Comparison of ENCODE assay signal across 24 cellular contexts in the genomic region with DNA sequence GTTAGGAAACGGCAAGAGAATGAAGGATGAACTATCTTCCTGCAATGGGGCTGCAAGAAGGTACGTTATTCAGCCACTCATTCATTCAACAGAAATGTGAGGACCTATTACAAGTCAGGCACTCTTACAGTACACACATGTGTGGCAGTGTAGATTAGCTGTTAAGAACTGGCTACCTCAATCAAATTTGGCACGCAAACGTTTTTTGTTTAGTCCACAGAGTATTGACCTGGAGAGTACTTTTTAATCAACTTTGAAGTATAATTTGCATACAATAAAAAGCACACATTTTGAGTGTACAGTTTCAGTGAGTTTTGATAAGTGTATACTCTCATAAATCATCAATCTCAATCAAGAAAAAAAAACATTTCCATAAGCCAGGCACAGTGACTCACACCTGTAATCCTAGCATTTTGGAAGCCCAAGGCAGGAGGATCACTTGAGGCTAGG. TPM values are rescaled to one million over a fixed set of nuclear protein-coding genes. Genes with fewer than 3 reads are reported as not detected.
DNase-seq lines count a peak whose midpoint lies in the region; ATAC-seq, FAIRE-seq and TF ChIP-seq lines count a peak whose summit lies in the region.
"Had no signal": no experiment of that assay in that cellular context is flagged by ENCODE, and none has a peak within 500 bp of the region (broad histone marks: within the 10 kb centered on the region; RNA-seq: fewer than 3 reads in every experiment).

No MANE protein-coding gene starts in this region.

- peaks cover 3% of the 10 kb centered on the region; the same call in 2 of the 3 replicates for H3K9me3 Mint-ChIP-seq in GM23338
- peaks cover 1% of the 10 kb centered on the region for H3K9me3 Mint-ChIP-seq in memory B cell

- POLR2A ChIA-PET in K562 (lab: Yijun Ruan, JAX), result interaction anchor here (0.7 to 1.3 kb wide), 3 partner anchors 10 to 22 kb away, joined by 3 to 5 read pairs (median 3); no protein-coding TSS in a partner anchor

- no peak overlapping the region for H3K4me3 Mint-ChIP-seq in GM23338
- no peak overlapping the region for H3K4me3 Mint-ChIP-seq in memory B cell
- H3K4me3 Mint-ChIP-seq: B cell had no signal

- no peak overlapping the region for H3K4me3 ChIP-seq in GM23338
- H3K4me3 ChIP-seq in K562, result no peak overlapping the region
- no peak overlapping the region for H3K4me3 ChIP-seq in testis
- H3K4me3 ChIP-seq: HAP-1, PC-9 had no signal

- intact Hi-C loops in K562 (cut with micrococcal nuclease), result no loop called here
- intact Hi-C loops in testis (cut with DNase I; ENCODE audit: low total_unique reads), result no loop called here

- TF ChIP-seq EP300 in K562 (IDR thresholded peaks at IDR 0.05; ENCODE audit: low read length), result no peak

- H3K4me1 Mint-ChIP-seq in GM23338 (peaks cover 15% of the 10 kb centered on the region), memory B cell (peaks cover 25% of the 10 kb centered on the region)

- peak; percentile 68 for FAIRE-seq in K562 (lab: Jason Lieb, UNC)

- H3K27ac Mint-ChIP-seq in GM23338 (no peak overlapping the region), memory B cell (peak overlapping the region; percentile 53)
- H3K27ac Mint-ChIP-seq: B cell had no signal

- 0 out of 2 replicates have a peak overlapping the region, but pooled peaks have one; percentile 6 for H3K27ac ChIP-seq in GM23338 (ENCODE audit: low read depth)
- H3K27ac ChIP-seq in K562 (ENCODE audit: extremely low read depth, low read depth, low read length), result peak overlapping the region; percentile 23; the same call in 1 of the 3 replicates
- no peak overlapping the region for H3K27ac ChIP-seq in testis
- H3K27ac ChIP-seq: C4-2B, PC-9 had no signal

- H3K36me3 Mint-ChIP-seq in GM23338 (ENCODE audit: low read depth) (peaks cover 8% of the 10 kb centered on the region), memory B cell (peaks cover 6% of the 10 kb centered on the region)

- TF ChIP-seq CTCF in GM23338 (conservative IDR thresholded peaks at IDR 0.05; ENCODE audit: low read depth in 2 of 2) (no peak), K562 (IDR thresholded peaks at IDR 0.05 in 2 of 3, conservative IDR thresholded peaks at IDR 0.05 in 1 of 3; ENCODE audit: insufficient read depth in 2 of 3, low read depth in 1 of 3, low read length in 3 of 3) (no peak), GM10266 (IDR thresholded peaks at IDR 0.05; ENCODE audit: control insufficient read depth, insufficient read depth, low read depth, missing control alignments) (no peak), testis (IDR thresholded peaks at IDR 0.05) (no peak)

- no peak for ATAC-seq in GM23338
- peak; percentile 83 for ATAC-seq in K562
- no peak for ATAC-seq in memory B cell (ENCODE audit: low read depth)
- ATAC-seq in GM18868 (IDR thresholded peaks at IDR 0.05; ENCODE audit: unreplicated experiment), result no peak

- CTCF ChIA-PET in K562 (lab: Yijun Ruan, JAX; ENCODE audit: low intra/inter-chr PET ratio), result no interaction called here

- H3K79me2 ChIP-seq in GM23338 (replicated peaks; ENCODE audit: insufficient read depth) (peaks cover 86% of the 10 kb centered on the region), K562 (ENCODE audit: control insufficient read depth, insufficient read depth, low read length) (peaks cover 42% of the 10 kb centered on the region)

- no peak overlapping the region for H2AFZ ChIP-seq in GM23338
- no peak overlapping the region for H2AFZ ChIP-seq in K562 (ENCODE audit: low read depth, low read length)
- H2AFZ ChIP-seq: PC-9 had no signal

- DNase-seq in GM23338 (ENCODE audit: low spot score) (no peak), OCI-M1 (lab: John Stamatoyannopoulos, UW) (peak; percentile 38), K562 (ENCODE audit: extremely low read depth in 1 of 4, low spot score in 3 of 4) (peak in 2 of 4 experiments; percentile 39 to 50), memory B cell (ENCODE audit: low spot score in 2 of 2) (no peak), GM10266 (ENCODE audit: extremely low spot score) (no peak), testis (no peak)
- no peak for DNase-seq in stimulated activated naive CD4-positive, alpha-beta T cell (lab: John Stamatoyannopoulos, UW)
- DNase-seq: DMS153; DND-41; GOT3; NCI-H1092 treated with DMSO at 0.1 percent for 48 hours; NCI-H1436; NCI-H1930; NCI-H446; NCI-H524 treated with DMSO at 0.1 percent for 48 hours; NCI-H774; NK-92 treated with Interleukin-12 subunit alpha and Interleukin-12 subunit beta, amount 100 ng/mL, for 24 hours; PC-9; SHP77; T-helper 1 cell had no signal

- H3K27me3 ChIP-seq in GM23338 (ENCODE audit: insufficient read depth), result no peaks in the 10 kb centered on the region
- H3K27me3 ChIP-seq in K562 (ENCODE audit: control insufficient read depth in 2 of 2, insufficient read depth in 2 of 2, low read length in 2 of 2), result no peaks in the 10 kb centered on the region
- H3K27me3 ChIP-seq in testis, result no peaks in the 10 kb centered on the region

- 0 out of 2 replicates have a peak, but pooled peaks cover 7% of the 10 kb centered on the region for H3F3A ChIP-seq in GM23338 (replicated peaks; ENCODE audit: low read depth)

- BruUV-seq in K562 (replicated peaks; lab: Mats Ljungman, UMichigan), result no TSS peak

- H3K36me3 ChIP-seq in GM23338 (ENCODE audit: insufficient read depth) (no peaks in the 10 kb centered on the region), K562 (ENCODE audit: control insufficient read depth, insufficient read depth, low read length) (no peaks in the 10 kb centered on the region), testis (ENCODE audit: low read depth, missing control alignments) (no peaks in the 10 kb centered on the region)
- H3K36me3 ChIP-seq: HAP-1 had no signal

- H3K9me2 ChIP-seq in GM23338 (ENCODE audit: insufficient read depth), result no peaks in the 10 kb centered on the region

- no peaks in the 10 kb centered on the region for H3K9me3 ChIP-seq in K562 (replicated peaks; ENCODE audit: control insufficient read depth, insufficient read depth, low read depth, low read length)
- no peaks in the 10 kb centered on the region for H3K9me3 ChIP-seq in testis
- H3K9me3 ChIP-seq: HAP-1 had no signal

- no peak for TF ChIP-seq RAD21 in K562 (CRISPR knock-in tag; conservative IDR thresholded peaks at IDR 0.05 in 1 of 2, IDR thresholded peaks at IDR 0.05 in 1 of 2)

- H4K20me1 ChIP-seq in GM23338 (replicated peaks; ENCODE audit: insufficient read depth) (peaks cover 12% of the 10 kb centered on the region), K562 (replicated peaks; ENCODE audit: control insufficient read depth, insufficient read depth, low read length) (no peaks in the 10 kb centered on the region)

- 1% methylated on average over 4 of the region's 4 CpGs for WGBS in K562 (ENCODE audit: insufficient coverage, low coverage, missing lambda C conversion rate)
- WGBS in testis, 2 donors, result 73% methylated on average over 4 of the region's 4 CpGs

- no peaks in the 10 kb centered on the region for H3K9me1 ChIP-seq in K562 (ENCODE audit: control insufficient read depth, insufficient read depth, low read length)

- H3K4me1 ChIP-seq in GM23338 (ENCODE audit: insufficient read depth) (peaks cover 13% of the 10 kb centered on the region), K562 (replicated peaks in 1 of 2; ENCODE audit: control insufficient read depth in 2 of 2, insufficient read depth in 2 of 2, low read length in 2 of 2) (peaks cover 25 to 30% of the 10 kb centered on the region in 2 experiments), testis (peaks cover 20% of the 10 kb centered on the region)

- in situ Hi-C loops in K562 (cut with MboI), result no loop called here

- H3K4me2 ChIP-seq in GM23338 (no peak overlapping the region), K562 (ENCODE audit: insufficient read depth, low read length) (0 out of 2 replicates have a peak overlapping the region, but pooled peaks have one; percentile 12)
- H3K4me2 ChIP-seq: PC-9 had no signal

- TF ChIP-seq POLR2A in K562 (conservative IDR thresholded peaks at IDR 0.05) (no peak), testis (IDR thresholded peaks at IDR 0.05) (no peak)

- H3K27me3 Mint-ChIP-seq in GM23338 (ENCODE audit: insufficient read depth, low read depth, poor library complexity) (peaks cover 2% of the 10 kb centered on the region), memory B cell (no peaks in the 10 kb centered on the region)
- H3K27me3 Mint-ChIP-seq: B cell had no signal

- peak overlapping the region in 1 of 2 experiments; percentile 42; a peak in 1 of 4 replicates for H3K9ac ChIP-seq in K562 (ENCODE audit: insufficient read depth in 1 of 2, low read depth in 2 of 2, low read length in 2 of 2)

TF ChIP-seq in GM23338, 12 proteins besides CTCF, POLR2A, EP300 and RAD21 (continues in another document):
- no peak for TF ChIP-seq ZNF331 (CRISPR knock-in tag; IDR thresholded peaks at IDR 0.05; ENCODE audit: low read depth)

TF ChIP-seq in K562, 482 proteins besides CTCF, POLR2A, EP300 and RAD21 (continues in another document):
- TF ChIP-seq SRSF7 (optimal IDR thresholded peaks at IDR 0.05; ENCODE audit: low read depth, low read length) (no peak), MCM5 (IDR thresholded peaks at IDR 0.05; ENCODE audit: low read depth) (no peak), DPF2 (IDR thresholded peaks at IDR 0.05) (peak; percentile 45; the same call in 1 of the 2 replicates), TCF3 (CRISPR knock-in tag; IDR thresholded peaks at IDR 0.05) (0 out of 2 replicates have a peak, but pooled peaks have one; percentile 14), CBFA2T3 (IDR thresholded peaks at IDR 0.05) (peak; percentile 44), LCOR (CRISPR knock-in tag; IDR thresholded peaks at IDR 0.05) (no peak)

RNA-seq across cellular contexts. Expression of a gene that starts 24.2 kb away (rescaled TPM):
- total RNA-seq in GM23338 (2014; rRNA removed; shearing (Covaris generic)), result 85.2 and 92.4 TPM in 2 replicates
- polyA plus RNA-seq in GM23338 (2016; fragmentation: Nextera tagmentation; extraction: Ambion mirVana), result 18.1 and 19.3 TPM in 2 replicates
- total RNA-seq in K562 (2011; cell fraction: chromatin; rRNA removed; ENCODE audit: low replicate concordance), result 49.0 and 82.5 TPM in 2 replicates
- 38.9 and 51.6 TPM in 2 replicates for total RNA-seq in K562 (2011; cell fraction: nucleolus; rRNA removed)
- total RNA-seq in K562 (2011; cell fraction: nucleoplasm; rRNA removed), result 46.1 and 57.6 TPM in 2 replicates
- 10.6 and 10.9 TPM in 2 replicates for total RNA-seq in K562 (2014; rRNA removed)
- 3.4 and 3.7 TPM in 2 replicates for total RNA-seq in K562 (2014; rRNA removed; fragmentation: Illumina TruSeq; extraction: Trizol)
- total RNA-seq in K562 (2015; rRNA removed; fragmentation: Illumina TruSeq; extraction: Trizol), result 3.6 and 5.2 TPM in 2 replicates
- 21.1 TPM in 2 replicates for total RNA-seq in K562 (2021)
- 1.2 and 2.6 TPM in 2 replicates for polyA plus RNA-seq in K562 (2011; rRNA removed)
- polyA plus RNA-seq in K562 (2011; cell fraction: cytosol; rRNA removed), result 2.2 and 2.4 TPM in 2 replicates
- polyA plus RNA-seq in K562 (2011; cell fraction: nucleus; rRNA removed), result 10.3 and 11.6 TPM in 2 replicates
- polyA plus RNA-seq in K562 (2012), result 12.8 and 15.5 TPM in 2 replicates
- 6.3 and 9.6 TPM in 2 replicates for polyA plus RNA-seq in K562 (2014; fragmentation: Illumina TruSeq; extraction: Trizol)
- under 1 TPM; 0.84 to 0.97 TPM for polyA plus RNA-seq in K562 (2014; fragmentation: Nextera tagmentation; extraction: Ambion mirVana)
- polyA plus RNA-seq in K562 (2014; rRNA removed), result 5.6 and 6.9 TPM in 2 replicates
- polyA minus RNA-seq in K562 (2011; rRNA and poly(A)+ RNA removed), result 9.5 and 10.3 TPM in 2 replicates
- 10.8 and 14.7 TPM in 2 replicates for polyA minus RNA-seq in K562 (2011; cell fraction: cytosol; rRNA and poly(A)+ RNA removed)
- 17.6 and 19.1 TPM in 2 replicates for polyA minus RNA-seq in K562 (2011; cell fraction: nucleus; rRNA and poly(A)+ RNA removed)
- 100 to 1,000 TPM; 158 to 162 TPM for total RNA-seq in testis
- 59.5 TPM for polyA plus RNA-seq in testis (ENCODE audit: insufficient read depth, low read depth, low replicate concordance)

Comparison
In these comparisons a context has a peak if more than half of its experiments do, and no peak if none do; other contexts are left out.
1. H3K27ac ChIP-seq: peak in GM23338 (single experiment) and K562 (single experiment); none in testis (0 of 2).